Comparison of ENCODE assay signal across 8 cellular contexts in genomic region chr1:153659175-153659534, GRCh38. TPM values are rescaled to one million over a fixed set of nuclear protein-coding genes. Genes with fewer than 3 reads are reported as not detected.
DNase-seq lines count a peak whose midpoint lies in the region; ATAC-seq lines count a peak whose summit lies in the region.

No MANE protein-coding gene starts in this region.

- ATAC-seq in natural killer cell treated with Interleukin-12 subunit alpha and Interleukin-12 subunit beta and Interleukin-15 and Interleukin-18, amount 100 ng/mL, for 72 hours = no peak
- ATAC-seq in GM19328 (IDR thresholded peaks at IDR 0.05; ENCODE audit: unreplicated experiment) (no peak), HG03342 (IDR thresholded peaks at IDR 0.05; ENCODE audit: unreplicated experiment) (no peak)

- no peak for DNase-seq in MG63
- no peak for DNase-seq in natural killer cell treated with Interleukin-12 subunit alpha and Interleukin-12 subunit beta and Interleukin-15 and Interleukin-18, amount 100 ng/mL, for 72 hours (ENCODE audit: low spot score)
- no peak for DNase-seq in stimulated activated CD4-positive, alpha-beta T cell treated with anti-CD3 and anti-CD28 coated beads, Interleukin-2, amount 100 ng/mL, for 48 hours
- DNase-seq in cortex of kidney (lab: John Stamatoyannopoulos, UW) = no peak

- peak overlapping the region; percentile 76 to 90 for H3K27ac Mint-ChIP-seq in natural killer cell treated with Interleukin-12 subunit alpha and Interleukin-12 subunit beta and Interleukin-15 and Interleukin-18, amount 100 ng/mL, for 72 hours

- H3K27me3 Mint-ChIP-seq in natural killer cell treated with Interleukin-12 subunit alpha and Interleukin-12 subunit beta and Interleukin-15 and Interleukin-18, amount 100 ng/mL, for 72 hours = no peaks in the 10 kb centered on the region

- peaks cover 24% of the 10 kb centered on the region for H3K36me3 Mint-ChIP-seq in natural killer cell treated with Interleukin-12 subunit alpha and Interleukin-12 subunit beta and Interleukin-15 and Interleukin-18, amount 100 ng/mL, for 72 hours

- H3K27me3 ChIP-seq in BLaER1 treated with 17β-estradiol and CSF1 and Interleukin-3, amounts not matched to agents 10 nM and 100 nM = no peaks in the 10 kb centered on the region
- H3K27me3 ChIP-seq in MG63 (no peaks in the 10 kb centered on the region), duodenal mucosa (ENCODE audit: control insufficient read depth in 1 of 2, insufficient read depth in 2 of 2, low read length in 2 of 2) (no peaks in the 10 kb centered on the region)

- peak overlapping the region; percentile 79 to 89 (median 84) for H3K27ac ChIP-seq in BLaER1 treated with 17β-estradiol and CSF1 and Interleukin-3, amounts not matched to agents 10 nM and 100 nM
- no peak overlapping the region for H3K27ac ChIP-seq in duodenal mucosa (ENCODE audit: low read depth, low read length)

- H3K4me3 ChIP-seq in BLaER1 treated with 17β-estradiol and CSF1 and Interleukin-3, amounts not matched to agents 10 nM and 100 nM = peak overlapping the region; percentile 70 to 96 (median 79)
- peak overlapping the region; percentile 98 for H3K4me3 ChIP-seq in MG63
- peak overlapping the region; percentile 82 to 84 for H3K4me3 ChIP-seq in duodenal mucosa (ENCODE audit: low read depth in 1 of 2, low read length in 2 of 2)

- H3K36me3 ChIP-seq in BLaER1 treated with 17β-estradiol and CSF1 and Interleukin-3, amounts not matched to agents 10 nM and 100 nM = peaks cover 37 to 47% (median 44%) of the 10 kb centered on the region in 11 experiments
- H3K36me3 ChIP-seq in MG63 (peaks cover 43% of the 10 kb centered on the region), duodenal mucosa (ENCODE audit: control insufficient read depth in 1 of 2, insufficient read depth in 2 of 2, low read length in 2 of 2) (peaks cover 17 to 34% of the 10 kb centered on the region in 2 donors)

- H3K9me3 ChIP-seq in BLaER1 treated with 17β-estradiol and CSF1 and Interleukin-3, amounts not matched to agents 10 nM and 100 nM (replicated peaks in 1 of 11) = no peaks in the 10 kb centered on the region
- H3K9me3 ChIP-seq in MG63 (no peaks in the 10 kb centered on the region), duodenal mucosa (ENCODE audit: control insufficient read depth in 1 of 2, low read length in 2 of 2) (no peaks in the 10 kb centered on the region)

- peaks cover 0 to 47% (median 27%) of the 10 kb centered on the region in 11 experiments; a peak in 16 of 22 replicates for H4K20me1 ChIP-seq in BLaER1 treated with 17β-estradiol and CSF1 and Interleukin-3, amounts not matched to agents 10 nM and 100 nM

- H3K9me3 Mint-ChIP-seq in natural killer cell treated with Interleukin-12 subunit alpha and Interleukin-12 subunit beta and Interleukin-15 and Interleukin-18, amount 100 ng/mL, for 72 hours = no peaks in the 10 kb centered on the region

- peaks cover 17 to 36% (median 28%) of the 10 kb centered on the region in 10 experiments for H3K4me1 ChIP-seq in BLaER1 treated with 17β-estradiol and CSF1 and Interleukin-3, amounts not matched to agents 10 nM and 100 nM
- H3K4me1 ChIP-seq in duodenal mucosa (ENCODE audit: control insufficient read depth in 1 of 2, insufficient read depth in 2 of 2, low read length in 2 of 2) = peaks cover 9% of the 10 kb centered on the region in 2 donors

- H3K4me3 Mint-ChIP-seq in natural killer cell treated with Interleukin-12 subunit alpha and Interleukin-12 subunit beta and Interleukin-15 and Interleukin-18, amount 100 ng/mL, for 72 hours = peak overlapping the region; percentile 89

- H3K4me2 ChIP-seq in BLaER1 treated with 17β-estradiol and CSF1 and Interleukin-3, amounts not matched to agents 10 nM and 100 nM = peak overlapping the region; percentile 88 to 98 (median 95)

- peak overlapping the region; percentile 81 to 91 (median 89) for H3K9ac ChIP-seq in BLaER1 treated with 17β-estradiol and CSF1 and Interleukin-3, amounts not matched to agents 10 nM and 100 nM
- H3K9ac ChIP-seq in duodenal mucosa (ENCODE audit: low read depth in 1 of 2, low read length in 2 of 2) = peak overlapping the region; percentile 73 to 87

- H3K4me1 Mint-ChIP-seq in natural killer cell treated with Interleukin-12 subunit alpha and Interleukin-12 subunit beta and Interleukin-15 and Interleukin-18, amount 100 ng/mL, for 72 hours (ENCODE audit: low read depth in 2 of 2) = peaks cover 5 to 17% of the 10 kb centered on the region in 2 donors

RNA-seq across cellular contexts. Expression of gene SNAPIN, which starts 0.7 kb away (rescaled TPM):
- 50.4 and 84.0 TPM in 2 replicates for total RNA-seq in MG63 (2014; rRNA removed; shearing (Covaris generic); ENCODE audit: low replicate concordance)
- 10 to 100 TPM; 23.9 to 42.5 TPM for total RNA-seq in natural killer cell treated with Interleukin-12 subunit alpha and Interleukin-12 subunit beta and Interleukin-15 and Interleukin-18, amount 100 ng/mL, for 72 hours

RNA-seq across cellular contexts. Expression of gene ILF2, which starts 11.6 kb away (rescaled TPM):
- 305 and 372 TPM in 2 replicates for total RNA-seq in MG63 (2014; rRNA removed; shearing (Covaris generic); ENCODE audit: low replicate concordance)
- total RNA-seq in natural killer cell treated with Interleukin-12 subunit alpha and Interleukin-12 subunit beta and Interleukin-15 and Interleukin-18, amount 100 ng/mL, for 72 hours = 100 to 1,000 TPM; 198 to 210 TPM

RNA-seq across cellular contexts. Expression of gene NPR1, which starts 19.3 kb away (rescaled TPM):
- 0.33 TPM in 1 of 2 replicates, not detected in the other for total RNA-seq in MG63 (2014; rRNA removed; shearing (Covaris generic); ENCODE audit: low replicate concordance)
- not detected for total RNA-seq in natural killer cell treated with Interleukin-12 subunit alpha and Interleukin-12 subunit beta and Interleukin-15 and Interleukin-18, amount 100 ng/mL, for 72 hours

RNA-seq across cellular contexts. Expression of gene CHTOP, which starts 25.3 kb away (rescaled TPM):
- 61.0 and 72.4 TPM in 2 replicates for total RNA-seq in MG63 (2014; rRNA removed; shearing (Covaris generic); ENCODE audit: low replicate concordance)
- total RNA-seq in natural killer cell treated with Interleukin-12 subunit alpha and Interleukin-12 subunit beta and Interleukin-15 and Interleukin-18, amount 100 ng/mL, for 72 hours = 10 to 100 TPM; 82.1 to 96.8 TPM

RNA-seq across cellular contexts. Expression of gene S100A1, which starts 30.9 kb away (rescaled TPM):
- total RNA-seq in MG63 (2014; rRNA removed; shearing (Covaris generic); ENCODE audit: low replicate concordance) = 0.99 TPM in 1 of 2 replicates, not detected in the other
- total RNA-seq in natural killer cell treated with Interleukin-12 subunit alpha and Interleukin-12 subunit beta and Interleukin-15 and Interleukin-18, amount 100 ng/mL, for 72 hours = not detected
